In the genomic region with DNA sequence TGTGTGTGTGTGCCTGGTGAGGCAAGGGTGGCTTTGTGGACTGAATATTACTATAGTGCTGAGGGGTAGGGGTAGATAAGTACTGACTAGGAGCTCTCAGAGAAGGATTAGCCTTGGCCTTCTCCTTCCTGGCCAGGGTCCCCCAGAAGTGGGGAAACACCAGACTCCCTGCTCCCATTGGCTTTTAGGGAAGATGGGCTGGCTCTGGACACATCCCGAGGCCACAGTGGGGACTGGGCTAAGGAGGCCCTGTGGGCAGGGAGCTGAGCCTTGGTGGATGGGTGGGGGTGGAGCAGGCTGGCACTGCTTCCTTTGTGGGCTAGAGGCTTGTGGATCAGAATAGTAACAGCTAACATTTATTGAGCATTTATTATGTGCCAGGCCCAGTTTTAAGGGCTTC, we compare ENCODE assay signal across 16 cellular contexts. TPM values are rescaled to one million over a fixed set of nuclear protein-coding genes. Genes with fewer than 3 reads are reported as not detected.
A peak's percentile ranks its signal among the peaks of the same experiment; 100 is the strongest.
DNase-seq lines count a peak whose midpoint lies in the region; ATAC-seq, FAIRE-seq and TF ChIP-seq lines count a peak whose summit lies in the region.
"Had no signal": no experiment of that assay in that cellular context is flagged by ENCODE, and none has a peak within 500 bp of the region (broad histone marks: within the 10 kb centered on the region; RNA-seq: fewer than 3 reads in every experiment).

No MANE protein-coding gene starts in this region.

- H3K9me3 ChIP-seq in A549 (no peaks in the 10 kb centered on the region), kidney (ENCODE audit: control insufficient read depth in 1 of 2, low read length in 2 of 2) (no peaks in the 10 kb centered on the region), stomach (no peaks in the 10 kb centered on the region)
- H3K9me3 ChIP-seq: BLaER1 treated with 17β-estradiol and CSF1 and Interleukin-3, amounts not matched to agents 10 nM and 100 nM; HAP-1 had no signal

- no peak for TF ChIP-seq POLR2A in A549 (IDR thresholded peaks at IDR 0.05; ENCODE audit: low read length)
- TF ChIP-seq POLR2A in stomach (IDR thresholded peaks at IDR 0.05), result no peak

- peak overlapping the region in 1 of 2 experiments; percentile 14; a peak in 1 of 6 replicates for H3K27ac ChIP-seq in A549
- H3K27ac ChIP-seq in angular gyrus (ENCODE audit: low read depth, low read length), result peak overlapping the region; percentile 90
- no peak overlapping the region for H3K27ac ChIP-seq in kidney (ENCODE audit: low read depth in 2 of 2, low read length in 2 of 2)
- peak overlapping the region; percentile 46 for H3K27ac ChIP-seq in temporal lobe (ENCODE audit: low read depth, low read length)
- no peak overlapping the region for H3K27ac ChIP-seq in stomach
- H3K27ac ChIP-seq: BLaER1 treated with 17β-estradiol and CSF1 and Interleukin-3, amounts not matched to agents 10 nM and 100 nM; GM23248 had no signal

- H3K36me3 ChIP-seq in kidney (ENCODE audit: control insufficient read depth in 1 of 2, insufficient read depth in 2 of 2, low read length in 2 of 2) (no peaks in the 10 kb centered on the region), stomach (no peaks in the 10 kb centered on the region)
- H3K36me3 ChIP-seq: BLaER1 treated with 17β-estradiol and CSF1 and Interleukin-3, amounts not matched to agents 10 nM and 100 nM; HAP-1 had no signal

- intact Hi-C loops in kidney (cut with DNase I) (no loop called here), stomach (cut with DNase I; ENCODE audit: low total_unique reads) (no loop called here)

- ATAC-seq in A549 (no peak), GM21619 (IDR thresholded peaks at IDR 0.05; ENCODE audit: unreplicated experiment) (no peak), GM21447 (IDR thresholded peaks at IDR 0.05; ENCODE audit: unreplicated experiment) (no peak)
- ATAC-seq: CD8-positive, alpha-beta T cell had no signal

- TF ChIP-seq CTCF in A549 (IDR thresholded peaks at IDR 0.05), result no peak
- TF ChIP-seq CTCF in kidney (IDR thresholded peaks at IDR 0.05; ENCODE audit: borderline replicate concordance, extremely low read depth, insufficient read depth), result no peak
- TF ChIP-seq CTCF in stomach (IDR thresholded peaks at IDR 0.05), result no peak

- 93% methylated on average over 1 of the region's 1 CpG for WGBS in A549 (ENCODE audit: missing lambda C conversion rate)
- WGBS in stomach, 5 donors, result 72 to 100% (median 87%) methylated on average over 1 of the region's 1 CpG

- FAIRE-seq in A549 (lab: Jason Lieb, UNC), result no peak
- FAIRE-seq in kidney (lab: Jason Lieb, UNC), result no peak
- FAIRE-seq: HTR-8/SVneo had no signal

- peaks cover 0 to 25% (median 0%) of the 10 kb centered on the region in 3 donors for H3K27me3 ChIP-seq in stomach

- 0 out of 3 replicates have a peak overlapping the region, but pooled peaks have one; percentile 93 for H3K4me2 ChIP-seq in A549

- DNase-seq in A549 (ENCODE audit: low read depth in 1 of 2, low spot score in 1 of 2), result no peak
- peak; percentile 12 for DNase-seq in kidney
- no peak for DNase-seq in stomach
- DNase-seq: 8988T; Calu3; CD8-positive, alpha-beta T cell; DMS79 treated with DMSO at 0.1 percent for 48 hours; GF-D8; GM23248 had no signal

- TF ChIP-seq RAD21 in A549 (conservative IDR thresholded peaks at IDR 0.05 in 1 of 2, IDR thresholded peaks at IDR 0.05 in 1 of 2), result no peak

- peaks cover 43% of the 10 kb centered on the region for H3K4me1 ChIP-seq in A549
- H3K4me1 ChIP-seq in kidney (ENCODE audit: control insufficient read depth in 1 of 2, insufficient read depth in 1 of 2, low read depth in 1 of 2, low read length in 2 of 2), result peaks cover 36 to 37% of the 10 kb centered on the region in 2 donors
- peaks cover 28 to 54% (median 43%) of the 10 kb centered on the region in 4 donors for H3K4me1 ChIP-seq in stomach

- CTCF ChIA-PET in A549 (lab: Yijun Ruan, JAX), result interaction anchor here (0.7 to 16.8 kb wide), 20 partner anchors 10 to 744 kb away, joined by 3 to 395 read pairs (median 7); no protein-coding TSS in a partner anchor

- H3K4me3 ChIP-seq in A549 (no peak overlapping the region), kidney (ENCODE audit: low read length in 2 of 2) (no peak overlapping the region), stomach (no peak overlapping the region)
- H3K4me3 ChIP-seq: BLaER1 treated with 17β-estradiol and CSF1 and Interleukin-3, amounts not matched to agents 10 nM and 100 nM; GM23248; HAP-1 had no signal

- H3K9ac ChIP-seq in kidney (ENCODE audit: low read length in 2 of 2), result no peak overlapping the region
- H3K9ac ChIP-seq: BLaER1 treated with 17β-estradiol and CSF1 and Interleukin-3, amounts not matched to agents 10 nM and 100 nM; GM23248 had no signal

- POLR2A ChIA-PET in A549 (lab: Yijun Ruan, JAX), result no interaction called here

- TF ChIP-seq EP300 in A549 (IDR thresholded peaks at IDR 0.05), result no peak
- no peak for TF ChIP-seq EP300 in stomach (IDR thresholded peaks at IDR 0.05)

TF ChIP-seq in A549, 52 proteins besides CTCF, POLR2A, EP300 and RAD21:
- TF ChIP-seq TFCP2L1 (CRISPR knock-in tag; IDR thresholded peaks at IDR 0.05) (no peak), ESRRA (IDR thresholded peaks at IDR 0.05; ENCODE audit: borderline replicate concordance, low read length) (no peak), RNF2 (IDR thresholded peaks at IDR 0.05; ENCODE audit: borderline replicate concordance, low read depth) (no peak), RCOR1 (IDR thresholded peaks at IDR 0.05; ENCODE audit: low read depth, low read length) (no peak), EHMT2 (IDR thresholded peaks at IDR 0.05; ENCODE audit: low read depth) (no peak), NPAS2 (CRISPR knock-in tag; IDR thresholded peaks at IDR 0.05; ENCODE audit: borderline replicate concordance) (no peak), ELK1 (IDR thresholded peaks at IDR 0.05; ENCODE audit: low read depth, low read length) (no peak), MAZ (IDR thresholded peaks at IDR 0.05; ENCODE audit: borderline replicate concordance, low read depth, low read length) (no peak), ZFP36 (IDR thresholded peaks at IDR 0.05; ENCODE audit: borderline replicate concordance, partially characterized antibody) (no peak), POLR2AphosphoS2 (conservative IDR thresholded peaks at IDR 0.05; ENCODE audit: low read length) (no peak), RARB (CRISPR knock-in tag; IDR thresholded peaks at IDR 0.05) (no peak), CHD2 (IDR thresholded peaks at IDR 0.05; ENCODE audit: low read length, partially characterized antibody) (no peak), SMC3 (IDR thresholded peaks at IDR 0.05) (no peak), TP53 (CRISPR knock-in tag; IDR thresholded peaks at IDR 0.05) (no peak), ZC3H11A (IDR thresholded peaks at IDR 0.05) (no peak), KDM5A (IDR thresholded peaks at IDR 0.05) (no peak), JUNB (IDR thresholded peaks at IDR 0.05) (no peak)
- TF ChIP-seq, protein P1, sequence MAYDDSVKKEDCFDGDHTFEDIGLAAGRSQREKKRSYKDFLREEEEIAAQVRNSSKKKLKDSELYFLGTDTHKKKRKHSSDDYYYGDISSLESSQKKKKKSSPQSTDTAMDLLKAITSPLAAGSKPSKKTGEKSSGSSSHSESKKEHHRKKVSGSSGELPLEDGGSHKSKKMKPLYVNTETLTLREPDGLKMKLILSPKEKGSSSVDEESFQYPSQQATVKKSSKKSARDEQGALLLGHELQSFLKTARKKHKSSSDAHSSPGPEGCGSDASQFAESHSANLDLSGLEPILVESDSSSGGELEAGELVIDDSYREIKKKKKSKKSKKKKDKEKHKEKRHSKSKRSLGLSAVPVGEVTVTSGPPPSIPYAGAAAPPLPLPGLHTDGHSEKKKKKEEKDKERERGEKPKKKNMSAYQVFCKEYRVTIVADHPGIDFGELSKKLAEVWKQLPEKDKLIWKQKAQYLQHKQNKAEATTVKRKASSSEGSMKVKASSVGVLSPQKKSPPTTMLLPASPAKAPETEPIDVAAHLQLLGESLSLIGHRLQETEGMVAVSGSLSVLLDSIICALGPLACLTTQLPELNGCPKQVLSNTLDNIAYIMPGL (CRISPR knock-in tag; IDR thresholded peaks at IDR 0.05; ENCODE audit: borderline replicate concordance), result no peak
- TF ChIP-seq, protein P2, sequence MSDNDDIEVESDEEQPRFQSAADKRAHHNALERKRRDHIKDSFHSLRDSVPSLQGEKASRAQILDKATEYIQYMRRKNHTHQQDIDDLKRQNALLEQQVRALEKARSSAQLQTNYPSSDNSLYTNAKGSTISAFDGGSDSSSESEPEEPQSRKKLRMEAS (IDR thresholded peaks at IDR 0.05), result no peak

RNA-seq across cellular contexts. Expression of gene EPB41L1, which starts 3.1 kb away (rescaled TPM):
- polyA plus RNA-seq in A549 (2011; rRNA removed) (45.9 and 50.0 TPM in 2 replicates), A549 (2017; fragmentation: RNase III; extraction: RNeasy Plus Mini Kit Qiagen cat#74134 plus additional on column Dnase treatment) (81.6 to 94.4 TPM (median 84.2 TPM) in 3 replicates), kidney (ENCODE audit: insufficient read depth, low read depth, low replicate concordance) (53.2 TPM), stomach (10 to 100 TPM; 25.9 to 36.0 (median 29.5) TPM)
- polyA plus RNA-seq in A549 (2012; cell fraction: cytosol; rRNA removed), result 45.6 and 53.1 TPM in 2 replicates
- 55.6 and 60.8 TPM in 2 replicates for polyA plus RNA-seq in A549 (2012; cell fraction: nucleus; rRNA removed)
- polyA minus RNA-seq in A549 (2011; rRNA and poly(A)+ RNA removed), result 42.9 and 66.1 TPM in 2 replicates
- total RNA-seq in kidney (230 TPM), temporal lobe (94.7 TPM), stomach (100 to 1,000 TPM in 2 of 5 donors, 10 to 100 TPM in 3; 40.2 to 271 (median 99.2) TPM)

Comparison
In these comparisons a context has a peak if more than half of its experiments do, and no peak if none do; other contexts are left out.
1. H3K27ac ChIP-seq: peak in angular gyrus (single experiment) and temporal lobe (single experiment); none in kidney (0 of 2) and stomach (0 of 5).